20 cellular contexts compared by ENCODE assay signal in genomic region chr19:57233207-57233606, GRCh38. TPM values are rescaled to one million over a fixed set of nuclear protein-coding genes. Genes with fewer than 3 reads are reported as not detected.
DNase-seq lines count a peak whose midpoint lies in the region; ATAC-seq, FAIRE-seq and TF ChIP-seq lines count a peak whose summit lies in the region.
"Had no signal": no experiment of that assay in that cellular context is flagged by ENCODE, and none has a peak within 500 bp of the region (broad histone marks: within the 10 kb centered on the region; RNA-seq: fewer than 3 reads in every experiment).

No MANE protein-coding gene starts in this region.

- H3K9me2 ChIP-seq in PC-9 (ENCODE audit: insufficient read depth) = no peaks in the 10 kb centered on the region

- intact Hi-C loops in left ventricle myocardium superior (cut with micrococcal nuclease) (no loop called here), GM12878 (cut with micrococcal nuclease; ENCODE audit: unreplicated experiment) (no loop called here), PC-9 (cut with micrococcal nuclease; ENCODE audit: unreplicated experiment) (no loop called here)
- intact Hi-C loops in CD4-positive, alpha-beta T cell (cut with DNase I, micrococcal nuclease) = no loop called here
- intact Hi-C loops in naive thymus-derived CD4-positive, alpha-beta T cell (cut with micrococcal nuclease) = no loop called here

- in situ Hi-C loops in GM12878 (cut with MboI) = no loop called here

- no peak for TF ChIP-seq EP300 in GM12878 (IDR thresholded peaks at IDR 0.05; ENCODE audit: borderline replicate concordance in 1 of 2, control insufficient read depth in 1 of 2, low read depth in 2 of 2, low read length in 2 of 2)

- H3K36me3 Mint-ChIP-seq in CD4-positive, alpha-beta T cell (ENCODE audit: low read depth) = peaks cover 3% of the 10 kb centered on the region
- peaks cover 2 to 13% (median 6%) of the 10 kb centered on the region in 5 donors for H3K36me3 Mint-ChIP-seq in naive thymus-derived CD4-positive, alpha-beta T cell

- 56% methylated on average over 1 of the region's 1 CpG for WGBS in GM12878 (ENCODE audit: insufficient coverage, insufficient replicate concordance, low lambda C conversion rate, missing lambda C conversion rate)

- TF ChIP-seq RAD21 in GM12878 (IDR thresholded peaks at IDR 0.05; ENCODE audit: insufficient read depth, low read depth, low read length) = no peak

- H3K9me3 ChIP-seq in right atrium auricular region (no peaks in the 10 kb centered on the region), GM12878 (replicated peaks; ENCODE audit: control insufficient read depth, insufficient read depth, low read length) (no peaks in the 10 kb centered on the region), PC-9 (ENCODE audit: insufficient read depth, low read depth) (no peaks in the 10 kb centered on the region)
- H3K9me3 ChIP-seq in CD4-positive, alpha-beta T cell (ENCODE audit: control insufficient read depth, low read length) = no peaks in the 10 kb centered on the region
- peaks cover 0 to 9% (median 0%) of the 10 kb centered on the region in 3 experiments for H3K9me3 ChIP-seq in naive thymus-derived CD4-positive, alpha-beta T cell (ENCODE audit: control insufficient read depth in 2 of 3, low read length in 3 of 3)

- no TSS peak for BruUV-seq in GM12878 (replicated peaks; lab: Mats Ljungman, UMichigan)
- no TSS peak for BruUV-seq in PC-9 (replicated peaks; lab: Mats Ljungman, UMichigan)

- H3K4me3 ChIP-seq in right atrium auricular region = no peak overlapping the region
- no peak overlapping the region for H3K4me3 ChIP-seq in GM12878
- H3K4me3 ChIP-seq in naive thymus-derived CD4-positive, alpha-beta T cell (ENCODE audit: low read length) = no peak overlapping the region
- no peak overlapping the region for H3K4me3 ChIP-seq in PC-9
- H3K4me3 ChIP-seq: GM23248, SJSA1 had no signal

- H3K27me3 ChIP-seq in right atrium auricular region (no peaks in the 10 kb centered on the region), GM12878 (replicated peaks in 1 of 2; ENCODE audit: control insufficient read depth in 2 of 2, insufficient read depth in 2 of 2, low read length in 1 of 2) (no peaks in the 10 kb centered on the region), PC-9 (ENCODE audit: insufficient read depth, low read depth) (no peaks in the 10 kb centered on the region)
- H3K27me3 ChIP-seq in CD4-positive, alpha-beta T cell (ENCODE audit: control insufficient read depth, insufficient read depth, low read length) = no peaks in the 10 kb centered on the region
- H3K27me3 ChIP-seq in naive thymus-derived CD4-positive, alpha-beta T cell (ENCODE audit: control insufficient read depth in 2 of 2, insufficient read depth in 2 of 2, low read length in 2 of 2) = no peaks in the 10 kb centered on the region
- H3K27me3 ChIP-seq: SJSA1 had no signal

- CTCF ChIA-PET in GM12878 (lab: Yijun Ruan, JAX) (no interaction called here), PC-9 (lab: Charles Lee) (no interaction called here)
- CTCF ChIA-PET in CD4-positive, alpha-beta T cell (lab: Charles Lee) = no interaction called here
- CTCF ChIA-PET in naive thymus-derived CD4-positive, alpha-beta T cell (lab: Charles Lee) = no interaction called here

- no peak overlapping the region for H3K9ac ChIP-seq in GM12878 (ENCODE audit: control insufficient read depth, insufficient read depth, low read length)
- H3K9ac ChIP-seq: GM23248 had no signal

- H3K27me3 Mint-ChIP-seq in CD4-positive, alpha-beta T cell = peaks cover 10% of the 10 kb centered on the region
- peaks cover 0 to 21% (median 4%) of the 10 kb centered on the region in 5 donors for H3K27me3 Mint-ChIP-seq in naive thymus-derived CD4-positive, alpha-beta T cell

- H2AFZ ChIP-seq in GM12878 (ENCODE audit: control insufficient read depth, low read depth, low read length) (no peak overlapping the region), PC-9 (no peak overlapping the region)
- H2AFZ ChIP-seq: GM23248 had no signal

- no peaks in the 10 kb centered on the region for H3K36me3 ChIP-seq in right atrium auricular region
- H3K36me3 ChIP-seq in GM12878 (ENCODE audit: control insufficient read depth in 2 of 2, insufficient read depth in 2 of 2, low read length in 1 of 2) = no peaks in the 10 kb centered on the region
- H3K36me3 ChIP-seq in naive thymus-derived CD4-positive, alpha-beta T cell (ENCODE audit: control insufficient read depth in 2 of 3, insufficient read depth in 3 of 3, low read length in 3 of 3) = no peaks in the 10 kb centered on the region
- H3K36me3 ChIP-seq in PC-9 (ENCODE audit: low read depth) = no peaks in the 10 kb centered on the region
- H3K36me3 ChIP-seq: SJSA1 had no signal

- no peak for FAIRE-seq in GM12878 (lab: Jason Lieb, UNC)
- FAIRE-seq: RCC 7860 had no signal

- H3K4me3 Mint-ChIP-seq in CD4-positive, alpha-beta T cell = no peak overlapping the region
- H3K4me3 Mint-ChIP-seq in naive thymus-derived CD4-positive, alpha-beta T cell = no peak overlapping the region
- H3K4me3 Mint-ChIP-seq: H9, HFFc6 had no signal

- H3K4me1 Mint-ChIP-seq in CD4-positive, alpha-beta T cell (ENCODE audit: low read depth) = no peaks in the 10 kb centered on the region
- no peaks in the 10 kb centered on the region for H3K4me1 Mint-ChIP-seq in naive thymus-derived CD4-positive, alpha-beta T cell

- H3K79me2 ChIP-seq in GM12878 (ENCODE audit: control insufficient read depth, insufficient read depth, low read length) (no peaks in the 10 kb centered on the region), PC-9 (ENCODE audit: low read depth) (no peaks in the 10 kb centered on the region)

- no peak overlapping the region for H3K27ac Mint-ChIP-seq in CD4-positive, alpha-beta T cell
- no peak overlapping the region for H3K27ac Mint-ChIP-seq in naive thymus-derived CD4-positive, alpha-beta T cell
- H3K27ac Mint-ChIP-seq: HFFc6 had no signal

- peaks cover 2% of the 10 kb centered on the region for H3K9me3 Mint-ChIP-seq in CD4-positive, alpha-beta T cell
- H3K9me3 Mint-ChIP-seq in naive thymus-derived CD4-positive, alpha-beta T cell = peaks cover 0 to 41% (median 10%) of the 10 kb centered on the region in 11 donors
- H3K9me3 Mint-ChIP-seq: H9, HFFc6 had no signal

- H3K27ac ChIP-seq in right atrium auricular region (no peak overlapping the region), GM12878 (ENCODE audit: control insufficient read depth, insufficient read depth) (no peak overlapping the region), PC-9 (no peak overlapping the region)
- H3K27ac ChIP-seq in CD4-positive, alpha-beta T cell (ENCODE audit: low read depth, low read length) = no peak overlapping the region
- no peak overlapping the region for H3K27ac ChIP-seq in naive thymus-derived CD4-positive, alpha-beta T cell (ENCODE audit: low read depth, low read length)
- H3K27ac ChIP-seq: GM23248, SJSA1 had no signal

- H3K4me1 ChIP-seq in right atrium auricular region (no peaks in the 10 kb centered on the region), GM12878 (ENCODE audit: control insufficient read depth, insufficient read depth, low read length) (no peaks in the 10 kb centered on the region), PC-9 (replicated peaks; ENCODE audit: insufficient read depth) (no peaks in the 10 kb centered on the region)
- H3K4me1 ChIP-seq in naive thymus-derived CD4-positive, alpha-beta T cell (ENCODE audit: control insufficient read depth in 2 of 2, insufficient read depth in 2 of 2, low read length in 2 of 2) = no peaks in the 10 kb centered on the region
- H3K4me1 ChIP-seq: SJSA1 had no signal

- ATAC-seq in left ventricle myocardium superior = no peak
- ATAC-seq in GM12878 = no peak
- ATAC-seq in CD4-positive, alpha-beta T cell (ENCODE audit: poor library complexity) = no peak
- no peak for ATAC-seq in naive thymus-derived CD4-positive, alpha-beta T cell
- ATAC-seq in HG02938 (IDR thresholded peaks at IDR 0.05; ENCODE audit: unreplicated experiment) = no peak

- H3K4me2 ChIP-seq in GM12878 (ENCODE audit: control insufficient read depth, insufficient read depth) (no peak overlapping the region), PC-9 (no peak overlapping the region)

- SMC1A ChIA-PET in GM12878 (lab: Charles Lee; ENCODE audit: uncharacterized antibody, unreplicated experiment) = no interaction called here

- TF ChIP-seq POLR2A in GM12878 (IDR thresholded peaks at IDR 0.05; ENCODE audit: low read depth, low read length) = no peak

- POLR2A ChIA-PET in GM12878 (lab: Charles Lee) = no interaction called here
- POLR2A ChIA-PET in CD4-positive, alpha-beta T cell (lab: Charles Lee) = no interaction called here
- POLR2A ChIA-PET in naive thymus-derived CD4-positive, alpha-beta T cell (lab: Charles Lee) = no interaction called here
- POLR2A ChIA-PET in PC-9 (lab: Charles Lee; ENCODE audit: unreplicated experiment) = no interaction called here

- no peaks in the 10 kb centered on the region for H4K20me1 ChIP-seq in GM12878 (ENCODE audit: control insufficient read depth, insufficient read depth)
- H4K20me1 ChIP-seq in PC-9 (ENCODE audit: insufficient read depth) = no peaks in the 10 kb centered on the region

- TF ChIP-seq CTCF in right atrium auricular region (IDR thresholded peaks at IDR 0.05) (no peak), GM12878 (IDR thresholded peaks at IDR 0.05 in 2 of 3, conservative IDR thresholded peaks at IDR 0.05 in 1 of 3; ENCODE audit: control insufficient read depth in 2 of 3, extremely low read depth in 1 of 3, insufficient read depth in 1 of 3, low read depth in 3 of 3, low read length in 3 of 3) (no peak), PC-9 (conservative IDR thresholded peaks at IDR 0.05) (no peak)
- no peak for TF ChIP-seq CTCF in CD4-positive, alpha-beta T cell (IDR thresholded peaks at IDR 0.05)

- no peaks in the 10 kb centered on the region for H3F3A ChIP-seq in PC-9 (ENCODE audit: insufficient read depth, low read depth)

- DNase-seq in right atrium auricular region (ENCODE audit: low spot score) (peak; percentile 7), left ventricle myocardium superior (no peak), MV-4-11 (lab: John Stamatoyannopoulos, UW) (peak; percentile 46), GM12878 (ENCODE audit: low read depth, low spot score) (no peak), PC-9 (no peak)
- DNase-seq in CD4-positive, alpha-beta T cell = no peak
- no peak for DNase-seq in naive thymus-derived CD4-positive, alpha-beta T cell
- DNase-seq: EL, GM23248, H9, HFFc6, NCI-H1417, NCI-H1694 treated with DMSO at 0.1 percent for 48 hours, NCI-H2081 treated with DMSO at 0.1 percent for 48 hours, NCI-H2171 treated with DMSO at 0.1 percent for 48 hours, NCI-H446, NCI-H526 had no signal

- RAD21 ChIA-PET in GM12878 (lab: Charles Lee; ENCODE audit: unreplicated experiment) = no interaction called here

RNA-seq across cellular contexts. Expression of gene AURKC, which starts 2.4 kb away (rescaled TPM):
- total RNA-seq in right atrium auricular region = under 1 TPM; 0.41 to 0.71 TPM
- 1.5 TPM for total RNA-seq in left ventricle myocardium superior
- total RNA-seq in GM12878 (2013; cell fraction: nucleolus; rRNA removed) = not detected in 2 replicates
- 0.79 and 0.87 TPM in 2 replicates for total RNA-seq in GM12878 (2014; rRNA removed)
- 0.78 and 0.89 TPM in 2 replicates for total RNA-seq in GM12878 (2014; rRNA removed; fragmentation: Illumina TruSeq; extraction: Trizol)
- total RNA-seq in GM12878 (2021) = 0.97 and 1.3 TPM in 2 replicates
- polyA plus RNA-seq in GM12878 (2011; ENCODE audit: low read depth) = 0.63 TPM
- polyA plus RNA-seq in GM12878 (2011; rRNA removed) = 0.58 and 0.68 TPM in 2 replicates
- 0.58 and 0.69 TPM in 2 replicates for polyA plus RNA-seq in GM12878 (2011; cell fraction: cytosol; rRNA removed)
- 0.67 and 0.91 TPM in 2 replicates for polyA plus RNA-seq in GM12878 (2011; cell fraction: nucleus; rRNA removed)
- 1.4 and 1.6 TPM in 2 replicates for polyA plus RNA-seq in GM12878 (2012)
- 0.73 and 1.8 TPM in 2 replicates for polyA plus RNA-seq in GM12878 (2014; fragmentation: Illumina TruSeq; extraction: Trizol)
- 1 to 10 TPM in 1 of 2 experiments, under 1 TPM in 1; 0.32 to 1.2 TPM for polyA plus RNA-seq in GM12878 (2014; fragmentation: Nextera tagmentation; extraction: Ambion mirVana)
- 1.1 and 1.6 TPM in 2 replicates for polyA plus RNA-seq in GM12878 (2014; rRNA removed)
- under 1 TPM in 1 of 2 experiments, not detected in 1; 0.24 TPM for polyA plus RNA-seq in GM12878 (2016; fragmentation: Nextera tagmentation; extraction: Ambion mirVana)
- 0.98 TPM in 1 of 2 replicates, not detected in the other for polyA minus RNA-seq in GM12878 (2011; rRNA and poly(A)+ RNA removed)
- polyA minus RNA-seq in GM12878 (2011; cell fraction: cytosol; rRNA and poly(A)+ RNA removed) = not detected in 2 replicates
- 0.86 TPM in 1 of 2 replicates, not detected in the other for polyA minus RNA-seq in GM12878 (2011; cell fraction: nucleus; rRNA and poly(A)+ RNA removed)
- total RNA-seq in CD4-positive, alpha-beta T cell = under 1 TPM; 0.41 to 0.89 TPM
- total RNA-seq in naive thymus-derived CD4-positive, alpha-beta T cell = under 1 TPM in 4 of 5 experiments, not detected in 1; 0.43 to 0.88 (median 0.65) TPM
- not detected for polyA plus RNA-seq in naive thymus-derived CD4-positive, alpha-beta T cell
- total RNA-seq in PC-9 (2021) = 0.55 and 3.9 TPM in 2 replicates

RNA-seq across cellular contexts. Expression of gene ZNF805, which starts 7.2 kb away (rescaled TPM):
- total RNA-seq in right atrium auricular region (10 to 100 TPM; 11.6 to 12.2 TPM), left ventricle myocardium superior (9.0 TPM), GM12878 (2014; rRNA removed) (6.5 and 7.3 TPM in 2 replicates), GM12878 (2014; rRNA removed; fragmentation: Illumina TruSeq; extraction: Trizol) (8.9 and 9.4 TPM in 2 replicates), GM12878 (2021) (7.1 and 7.2 TPM in 2 replicates), PC-9 (2021) (13.5 and 19.8 TPM in 2 replicates)
- 33.7 and 33.9 TPM in 2 replicates for total RNA-seq in GM12878 (2013; cell fraction: nucleolus; rRNA removed)
- 2.7 TPM for polyA plus RNA-seq in GM12878 (2011; ENCODE audit: low read depth)
- polyA plus RNA-seq in GM12878 (2011; rRNA removed) (5.0 and 5.3 TPM in 2 replicates), GM12878 (2014; fragmentation: Illumina TruSeq; extraction: Trizol) (2.4 and 3.6 TPM in 2 replicates), GM12878 (2014; fragmentation: Nextera tagmentation; extraction: Ambion mirVana) (under 1 TPM; 0.31 to 0.42 TPM), GM12878 (2014; rRNA removed) (2.1 and 2.8 TPM in 2 replicates), GM12878 (2016; fragmentation: Nextera tagmentation; extraction: Ambion mirVana) (1 to 10 TPM; 1.5 to 1.8 TPM)
- 3.3 and 3.7 TPM in 2 replicates for polyA plus RNA-seq in GM12878 (2011; cell fraction: cytosol; rRNA removed)
- polyA plus RNA-seq in GM12878 (2011; cell fraction: nucleus; rRNA removed) = 3.3 and 4.0 TPM in 2 replicates
- polyA plus RNA-seq in GM12878 (2012) = 2.4 and 3.0 TPM in 2 replicates
- 23.8 and 29.5 TPM in 2 replicates for polyA minus RNA-seq in GM12878 (2011; rRNA and poly(A)+ RNA removed)
- 7.8 and 9.4 TPM in 2 replicates for polyA minus RNA-seq in GM12878 (2011; cell fraction: cytosol; rRNA and poly(A)+ RNA removed)
- 5.9 and 9.9 TPM in 2 replicates for polyA minus RNA-seq in GM12878 (2011; cell fraction: nucleus; rRNA and poly(A)+ RNA removed)
- total RNA-seq in CD4-positive, alpha-beta T cell = 10 to 100 TPM; 33.1 to 33.7 TPM
- total RNA-seq in naive thymus-derived CD4-positive, alpha-beta T cell = 10 to 100 TPM; 12.0 to 26.2 (median 23.7) TPM
- 1 to 10 TPM; 3.9 to 5.0 TPM for polyA plus RNA-seq in naive thymus-derived CD4-positive, alpha-beta T cell

RNA-seq across cellular contexts. Expression of gene ZNF264, which starts 41.9 kb away (rescaled TPM):
- total RNA-seq in right atrium auricular region = 10 to 100 TPM; 11.5 to 23.2 TPM
- 19.4 TPM for total RNA-seq in left ventricle myocardium superior
- 57.0 and 65.5 TPM in 2 replicates for total RNA-seq in GM12878 (2013; cell fraction: nucleolus; rRNA removed)
- 10.6 and 14.7 TPM in 2 replicates for total RNA-seq in GM12878 (2014; rRNA removed)
- 11.0 and 12.4 TPM in 2 replicates for total RNA-seq in GM12878 (2014; rRNA removed; fragmentation: Illumina TruSeq; extraction: Trizol)
- 22.9 and 24.3 TPM in 2 replicates for total RNA-seq in GM12878 (2021)
- 2.6 TPM for polyA plus RNA-seq in GM12878 (2011; ENCODE audit: low read depth)
- polyA plus RNA-seq in GM12878 (2011; rRNA removed) = 10.1 and 11.0 TPM in 2 replicates
- 10.6 and 15.0 TPM in 2 replicates for polyA plus RNA-seq in GM12878 (2011; cell fraction: cytosol; rRNA removed)
- polyA plus RNA-seq in GM12878 (2011; cell fraction: nucleus; rRNA removed) = 11.0 and 11.4 TPM in 2 replicates
- 6.3 and 6.9 TPM in 2 replicates for polyA plus RNA-seq in GM12878 (2012)
- 4.2 and 4.9 TPM in 2 replicates for polyA plus RNA-seq in GM12878 (2014; fragmentation: Illumina TruSeq; extraction: Trizol)
- 1 to 10 TPM in 1 of 2 experiments, under 1 TPM in 1; 0.76 to 1.2 TPM for polyA plus RNA-seq in GM12878 (2014; fragmentation: Nextera tagmentation; extraction: Ambion mirVana)
- polyA plus RNA-seq in GM12878 (2014; rRNA removed) = 10.3 and 15.2 TPM in 2 replicates
- polyA plus RNA-seq in GM12878 (2016; fragmentation: Nextera tagmentation; extraction: Ambion mirVana) = 1 to 10 TPM; 8.4 to 8.8 TPM
- 38.8 and 46.8 TPM in 2 replicates for polyA minus RNA-seq in GM12878 (2011; rRNA and poly(A)+ RNA removed)
- polyA minus RNA-seq in GM12878 (2011; cell fraction: cytosol; rRNA and poly(A)+ RNA removed) = 12.3 and 14.6 TPM in 2 replicates
- 15.7 and 20.8 TPM in 2 replicates for polyA minus RNA-seq in GM12878 (2011; cell fraction: nucleus; rRNA and poly(A)+ RNA removed)
- total RNA-seq in CD4-positive, alpha-beta T cell = 10 to 100 TPM; 40.5 to 40.7 TPM
- total RNA-seq in naive thymus-derived CD4-positive, alpha-beta T cell = 10 to 100 TPM; 31.5 to 65.9 (median 44.3) TPM
- 10 to 100 TPM; 25.6 to 26.9 TPM for polyA plus RNA-seq in naive thymus-derived CD4-positive, alpha-beta T cell
- 30.6 and 51.6 TPM in 2 replicates for total RNA-seq in PC-9 (2021)

RNA-seq across cellular contexts. Expression of gene ZNF460, which starts 47.1 kb away (rescaled TPM):
- total RNA-seq in right atrium auricular region (10 to 100 TPM; 34.7 to 38.3 TPM), left ventricle myocardium superior (26.4 TPM), GM12878 (2014; rRNA removed) (34.4 and 37.5 TPM in 2 replicates), GM12878 (2014; rRNA removed; fragmentation: Illumina TruSeq; extraction: Trizol) (42.4 and 46.5 TPM in 2 replicates), GM12878 (2021) (41.7 and 43.0 TPM in 2 replicates), PC-9 (2021) (84.0 and 94.2 TPM in 2 replicates)
- 431 and 458 TPM in 2 replicates for total RNA-seq in GM12878 (2013; cell fraction: nucleolus; rRNA removed)
- 3.1 TPM for polyA plus RNA-seq in GM12878 (2011; ENCODE audit: low read depth)
- polyA plus RNA-seq in GM12878 (2011; rRNA removed) (23.8 and 25.2 TPM in 2 replicates), GM12878 (2014; fragmentation: Illumina TruSeq; extraction: Trizol) (1.5 and 2.8 TPM in 2 replicates), GM12878 (2014; fragmentation: Nextera tagmentation; extraction: Ambion mirVana) (under 1 TPM; 0.15 to 0.58 TPM), GM12878 (2014; rRNA removed) (7.7 and 8.5 TPM in 2 replicates), GM12878 (2016; fragmentation: Nextera tagmentation; extraction: Ambion mirVana) (1 to 10 TPM; 8.0 to 8.9 TPM)
- 18.2 and 19.4 TPM in 2 replicates for polyA plus RNA-seq in GM12878 (2011; cell fraction: cytosol; rRNA removed)
- 15.9 and 20.0 TPM in 2 replicates for polyA plus RNA-seq in GM12878 (2011; cell fraction: nucleus; rRNA removed)
- polyA plus RNA-seq in GM12878 (2012) = 3.0 TPM in 2 replicates
- 238 and 280 TPM in 2 replicates for polyA minus RNA-seq in GM12878 (2011; rRNA and poly(A)+ RNA removed)
- 72.3 and 73.4 TPM in 2 replicates for polyA minus RNA-seq in GM12878 (2011; cell fraction: cytosol; rRNA and poly(A)+ RNA removed)
- 77.2 and 85.8 TPM in 2 replicates for polyA minus RNA-seq in GM12878 (2011; cell fraction: nucleus; rRNA and poly(A)+ RNA removed)
- total RNA-seq in CD4-positive, alpha-beta T cell = 10 to 100 TPM; 64.9 to 65.0 TPM
- 10 to 100 TPM; 44.8 to 82.6 (median 71.1) TPM for total RNA-seq in naive thymus-derived CD4-positive, alpha-beta T cell
- polyA plus RNA-seq in naive thymus-derived CD4-positive, alpha-beta T cell = 10 to 100 TPM in 1 of 2 donors, 1 to 10 TPM in 1; 8.1 to 10.2 TPM

Comparison
In these comparisons a context has a peak if more than half of its experiments do, and no peak if none do; other contexts are left out.
1. DNase-seq: peak in right atrium auricular region (single experiment) and MV-4-11 (single experiment); none in left ventricle myocardium superior (single experiment), GM12878 (single experiment), CD4-positive, alpha-beta T cell (0 of 10), naive thymus-derived CD4-positive, alpha-beta T cell (0 of 9) and PC-9 (0 of 2).